ENCODE assay signal across 24 cellular contexts in genomic region chr21:20646431-20646830, GRCh38.
"Had no signal": no experiment of that assay in that cellular context is flagged by ENCODE, and none has a peak within 500 bp of the region (broad histone marks: within the 10 kb centered on the region; RNA-seq: fewer than 3 reads in every experiment).

No MANE protein-coding gene starts in this region.

- ATAC-seq: activated CD4-positive, alpha-beta T cell treated with anti-CD3 and anti-CD28 coated beads for 36 hours; activated CD8-positive, alpha-beta memory T cell treated with anti-CD3 and anti-CD28 coated beads, Interleukin-2, amount 10 ng/mL, durations not matched to agents 7 days and 5 days; activated CD8-positive, alpha-beta T cell treated with anti-CD3 and anti-CD28 coated beads, Interleukin-2, amount 10 ng/mL, durations not matched to agents 7 days and 5 days; esophagus mucosa had no signal

- DNase-seq: activated CD4-positive, alpha-beta memory T cell treated with anti-CD3 and anti-CD28 coated beads for 36 hours; activated CD4-positive, alpha-beta T cell treated with anti-CD3 and anti-CD28 coated beads for 36 hours; activated CD4-positive, alpha-beta T cell treated with anti-CD3 and anti-CD28 coated beads, Interleukin-2, amount 10 ng/mL, durations not matched to agents 24 days and 14 days; activated CD4-positive, CD25-positive, alpha-beta regulatory T cell; activated CD4-positive, CD25-positive, alpha-beta regulatory T cell treated with anti-CD3 and anti-CD28 coated beads, Interleukin-2, amount 50 U/mL, for 72 hours; activated CD8-positive, alpha-beta memory T cell treated with anti-CD3 and anti-CD28 coated beads, Interleukin-2, amount 10 ng/mL, durations not matched to agents 7 days and 5 days; activated CD8-positive, alpha-beta memory T cell treated with anti-CD3 and anti-CD28 coated beads, Interleukin-2, amount 50 U/mL, for 4 hours; activated CD8-positive, alpha-beta T cell treated with anti-CD3 and anti-CD28 coated beads, Interleukin-2, amount 10 ng/mL, durations not matched to agents 7 days and 5 days; activated effector memory CD4-positive, alpha-beta T cell treated with anti-CD3 and anti-CD28 coated beads, Interleukin-2, amount 50 U/mL, for 16 hours; activated naive CD4-positive, alpha-beta T cell treated with anti-CD3 and anti-CD28 coated beads for 36 hours; activated naive CD8-positive, alpha-beta T cell treated with anti-CD3 and anti-CD28 coated beads, Interleukin-2, amount 10 ng/mL, durations not matched to agents 7 days and 5 days; activated T-cell treated with anti-CD3 and anti-CD28 coated beads, Interleukin-2, amount 50 U/mL, for 1 hour; activated T-cell treated with anti-CD3 and anti-CD28 coated beads, Interleukin-2, amount 50 U/mL, for 48 hours; amniotic stem cell; anterior cingulate cortex; dorsolateral prefrontal cortex; effector memory CD4-positive, alpha-beta T cell; endodermal cell; foreskin fibroblast; T-helper 2 cell had no signal

- H3K4me1 ChIP-seq: breast epithelium had no signal

- H3K4me3 ChIP-seq: breast epithelium, cardiac muscle cell, coronary artery, dorsolateral prefrontal cortex had no signal

- H3K27me3 ChIP-seq: breast epithelium, cardiac muscle cell, dorsolateral prefrontal cortex had no signal

- H3K27ac ChIP-seq: breast epithelium, cardiac muscle cell, coronary artery, dorsolateral prefrontal cortex had no signal

- H3K36me3 ChIP-seq: breast epithelium, cardiac muscle cell had no signal
